ENCODE assay signal across 2 cellular contexts in genomic region chr9:41120696-41121095, GRCh38. TPM values are rescaled to one million over a fixed set of nuclear protein-coding genes. Genes with fewer than 3 reads are reported as not detected.
"Had no signal": no experiment of that assay in that cellular context is flagged by ENCODE, and none has a peak within 500 bp of the region (broad histone marks: within the 10 kb centered on the region; RNA-seq: fewer than 3 reads in every experiment).

No MANE protein-coding gene starts in this region.

RNA-seq across cellular contexts. Expression of gene FOXD4L6, which starts 7.8 kb away (rescaled TPM):
- total RNA-seq: LHCN-M2, M059J had no signal
